In genomic region chr17:31582151-31582907, GRCh38 we compare ENCODE assay signal across 7 cellular contexts.
DNase-seq lines count a peak whose midpoint lies in the region; ATAC-seq and TF ChIP-seq lines count a peak whose summit lies in the region.

No MANE protein-coding gene starts in this region.

- TF ChIP-seq CTCF in HFFc6 (IDR thresholded peaks at IDR 0.05) (no peak), adrenal gland (IDR thresholded peaks at IDR 0.05) (no peak), liver (IDR thresholded peaks at IDR 0.05; ENCODE audit: low read depth, low read length, missing input control) (no peak), tibial artery (IDR thresholded peaks at IDR 0.05) (no peak)

- TF ChIP-seq RAD21 in liver (IDR thresholded peaks at IDR 0.05), result peak in 1 of 2 donors; percentile 27

- peak overlapping the region in 4 of 5 donors; percentile 48 to 93 (median 68) for H3K27ac ChIP-seq in adrenal gland
- peak overlapping the region; percentile 57 to 58 for H3K27ac ChIP-seq in liver (ENCODE audit: low read depth in 1 of 2, low read length in 2 of 2)
- peak overlapping the region; percentile 77 to 81 for H3K27ac ChIP-seq in tibial artery

- no peaks in the 10 kb centered on the region; the same call in 1 of the 2 replicates for H3K27me3 Mint-ChIP-seq in HFFc6 (ENCODE audit: insufficient read depth)

- peaks cover 6 to 56% of the 10 kb centered on the region in 2 donors for H3K4me1 ChIP-seq in adrenal gland (replicated peaks in 1 of 2)
- H3K4me1 ChIP-seq in liver (ENCODE audit: control insufficient read depth in 4 of 4, insufficient read depth in 4 of 4, low read length in 3 of 4), result peaks cover 0 to 10% (median 3%) of the 10 kb centered on the region in 4 donors
- H3K4me1 ChIP-seq in tibial artery, result peaks cover 0 to 74% (median 60%) of the 10 kb centered on the region in 4 donors

- H3K9me3 Mint-ChIP-seq in HFFc6, result no peaks in the 10 kb centered on the region

- H3K36me3 ChIP-seq in adrenal gland (replicated peaks in 1 of 2), result no peaks in the 10 kb centered on the region
- peaks cover 0 to 7% (median 3%) of the 10 kb centered on the region in 4 donors for H3K36me3 ChIP-seq in liver (ENCODE audit: control insufficient read depth in 4 of 4, insufficient read depth in 3 of 4, low read depth in 1 of 4, low read length in 3 of 4)
- H3K36me3 ChIP-seq in tibial artery, result peaks cover 0 to 8% (median 0%) of the 10 kb centered on the region in 3 donors

- H3K27me3 ChIP-seq in adrenal gland, result no peaks in the 10 kb centered on the region
- no peaks in the 10 kb centered on the region for H3K27me3 ChIP-seq in liver (ENCODE audit: control insufficient read depth in 4 of 4, insufficient read depth in 4 of 4, low read length in 3 of 4)
- H3K27me3 ChIP-seq in tibial artery, result no peaks in the 10 kb centered on the region

- no peak for DNase-seq in HFFc6
- DNase-seq in adrenal gland, result peak; percentile 38 to 86 (median 63)
- peak; percentile 72 to 87 for DNase-seq in tibial artery
- no peak for DNase-seq in stimulated activated naive CD4-positive, alpha-beta T cell (lab: John Stamatoyannopoulos, UW)

- H3K4me3 Mint-ChIP-seq in HFFc6, result no peak overlapping the region; the same call in 1 of the 2 replicates

- 57 to 66% (median 59%) methylated on average over 7 to 8 of the region's 8 CpGs for WGBS in adrenal gland, 4 donors
- WGBS in liver, result 72% methylated on average over 8 of the region's 8 CpGs

- peak overlapping the region; percentile 89 for H3K27ac Mint-ChIP-seq in HFFc6

- H3K9ac ChIP-seq in liver (ENCODE audit: low read depth in 1 of 2, low read length in 2 of 2), result no peak overlapping the region

- H3K4me3 ChIP-seq in adrenal gland (no peak overlapping the region), liver (ENCODE audit: low read depth in 1 of 3, low read length in 3 of 3) (no peak overlapping the region), tibial artery (peak overlapping the region in 1 of 2 donors; percentile 38)

- peaks cover 58% of the 10 kb centered on the region for H3K36me3 Mint-ChIP-seq in HFFc6 (ENCODE audit: low read depth)

- peaks cover 89% of the 10 kb centered on the region for H3K4me1 Mint-ChIP-seq in HFFc6 (ENCODE audit: low read depth)

- intact Hi-C loops in adrenal gland (cut with DNase I) (no loop called here), tibial artery (cut with DNase I; ENCODE audit: low total_unique reads) (no loop called here)

- H3K9me3 ChIP-seq in adrenal gland (replicated peaks in 1 of 3), result no peaks in the 10 kb centered on the region
- no peaks in the 10 kb centered on the region for H3K9me3 ChIP-seq in liver (ENCODE audit: control insufficient read depth in 4 of 4, low read length in 3 of 4)
- no peaks in the 10 kb centered on the region for H3K9me3 ChIP-seq in tibial artery

- TF ChIP-seq POLR2A in adrenal gland (IDR thresholded peaks at IDR 0.05), result no peak

- no peak for ATAC-seq in GM21825 (IDR thresholded peaks at IDR 0.05; ENCODE audit: unreplicated experiment)
- no peak for ATAC-seq in GM21390 (IDR thresholded peaks at IDR 0.05; ENCODE audit: unreplicated experiment)

TF ChIP-seq in liver, 16 proteins besides CTCF, POLR2A, EP300 and RAD21:
- TF ChIP-seq HNF4A (conservative IDR thresholded peaks at IDR 0.05), result no peak
- TF ChIP-seq YY1 (IDR thresholded peaks at IDR 0.05), result no peak
- no peak for TF ChIP-seq RXRA (IDR thresholded peaks at IDR 0.05)
- TF ChIP-seq HNF4G (IDR thresholded peaks at IDR 0.05), result no peak
- TF ChIP-seq GABPA (IDR thresholded peaks at IDR 0.05 in 1 of 2, conservative IDR thresholded peaks at IDR 0.05 in 1 of 2), result no peak

Comparison
In these comparisons a context has a peak if more than half of its experiments do, and no peak if none do; other contexts are left out.
1. DNase-seq: peak in adrenal gland (7 of 7) and tibial artery (2 of 2); none in HFFc6 (single experiment) and stimulated activated naive CD4-positive, alpha-beta T cell (0 of 6).
2. Peak in every context shown above with its lines, with median percentiles within 50 percentile points of each other: H3K27ac ChIP-seq.